In genomic region chr1:221394011-221394544, GRCh38 we compare ENCODE assay signal across 11 cellular contexts.
DNase-seq lines count a peak whose midpoint lies in the region; ATAC-seq and TF ChIP-seq lines count a peak whose summit lies in the region.
"Had no signal": no experiment of that assay in that cellular context is flagged by ENCODE, and none has a peak within 500 bp of the region (broad histone marks: within the 10 kb centered on the region; RNA-seq: fewer than 3 reads in every experiment).

No MANE protein-coding gene starts in this region.

- no peaks in the 10 kb centered on the region for H3K23me2 ChIP-seq in H9 (ENCODE audit: insufficient read length, low read depth, low read length, poor library complexity, severe bottlenecking)

- H3K79me2 ChIP-seq in H9 (ENCODE audit: insufficient read depth, low read length): no peaks in the 10 kb centered on the region

- no TSS peak for BruUV-seq in Calu3 (replicated peaks; lab: Mats Ljungman, UMichigan)

- no peak overlapping the region for H2BK20ac ChIP-seq in H9 (ENCODE audit: low read depth, low read length, poor library complexity, severe bottlenecking)

- no peak overlapping the region for H3T11ph ChIP-seq in H9 (ENCODE audit: low read length)

- H3K9ac ChIP-seq in H9 (ENCODE audit: extremely low read depth, insufficient read length, low read length): no peak overlapping the region

- H2BK5ac ChIP-seq in H9 (ENCODE audit: insufficient read length, low read length): no peak overlapping the region

- peaks cover 14% of the 10 kb centered on the region for H3K9me3 ChIP-seq in MG63
- no peaks in the 10 kb centered on the region for H3K9me3 ChIP-seq in H9 (ENCODE audit: control insufficient read depth, low read depth, low read length)

- H2BK120ac ChIP-seq in H9 (ENCODE audit: low read depth, low read length, poor library complexity, severe bottlenecking): no peak overlapping the region

- WGBS in H9 (ENCODE audit: extremely low coverage, insufficient read length, low lambda C conversion rate): no CpG with 5 or more reads among the region's 6 CpGs

- H2AK5ac ChIP-seq in H9 (ENCODE audit: insufficient read length, low read length): no peak overlapping the region

- intact Hi-C loops in Calu3 (cut with micrococcal nuclease; ENCODE audit: unreplicated experiment): no loop called here

- no peaks in the 10 kb centered on the region for H3K79me1 ChIP-seq in H9 (ENCODE audit: insufficient read depth, low read depth, low read length, poor library complexity, severe bottlenecking)

- no peak overlapping the region for H4K5ac ChIP-seq in H9 (ENCODE audit: insufficient read length, low read depth, low read length)

- no peak overlapping the region for H2AFZ ChIP-seq in H9 (ENCODE audit: low read length)

- CTCF ChIA-PET in Calu3 (lab: Charles Lee) (no interaction called here), GM10248 (lab: Yijun Ruan, JAX) (interaction anchor here (0.8 to 1.9 kb wide), 3 partner anchors 12 to 41 kb away, joined by 3 to 5 read pairs (median 5); no protein-coding TSS in a partner anchor)

- DNase-seq in Calu3 (peak; percentile 13), MG63 (peak; percentile 32), amniotic epithelial cell (ENCODE audit: low read depth) (peak; percentile 6), kidney tubule cell (ENCODE audit: low spot score) (peak; percentile 33), caudate nucleus (lab: John Stamatoyannopoulos, UW) (no peak), GM10248 (ENCODE audit: extremely low spot score) (no peak), H9 (no peak)
- no peak for DNase-seq in naive thymus-derived CD8-positive, alpha-beta T cell
- DNase-seq: activated effector memory CD4-positive, alpha-beta T cell treated with anti-CD3 and anti-CD28 coated beads, Interleukin-2, amount 50 U/mL, for 16 hours; stimulated activated CD4-positive, alpha-beta T cell treated with anti-CD3 and anti-CD28 coated beads, Interleukin-15, amount 100 ng/mL, for 24 hours; stomach had no signal

- no peak overlapping the region for H3K27ac ChIP-seq in caudate nucleus (ENCODE audit: low read depth, low read length)
- H3K27ac ChIP-seq in H9 (ENCODE audit: insufficient read length, low read depth, low read length): no peak overlapping the region
- H3K27ac ChIP-seq: stomach had no signal

- H3K14ac ChIP-seq in H9 (ENCODE audit: insufficient read depth, low read length): no peak overlapping the region

- no peak overlapping the region for H4K8ac ChIP-seq in H9 (replicated peaks; ENCODE audit: insufficient read length, low read depth, low read length)

- no peak for TF ChIP-seq CTCF in Calu3 (IDR thresholded peaks at IDR 0.05; ENCODE audit: unreplicated experiment)
- TF ChIP-seq CTCF in GM10248 (IDR thresholded peaks at IDR 0.05; ENCODE audit: control extremely low read depth, extremely low read depth, low read depth, missing control alignments): no peak
- no peak for TF ChIP-seq CTCF in H9 (conservative IDR thresholded peaks at IDR 0.05)

- H3K9me3 Mint-ChIP-seq in Calu3 (ENCODE audit: low read depth, unreplicated experiment): peaks cover 5% of the 10 kb centered on the region
- H3K9me3 Mint-ChIP-seq in naive thymus-derived CD8-positive, alpha-beta T cell: peaks cover 0 to 12% (median 5%) of the 10 kb centered on the region in 9 donors
- H3K9me3 Mint-ChIP-seq in H9: peaks cover 11 to 14% of the 10 kb centered on the region in 2 experiments

- H3K27ac Mint-ChIP-seq in Calu3 (ENCODE audit: unreplicated experiment): no peak overlapping the region
- H3K27ac Mint-ChIP-seq in naive thymus-derived CD8-positive, alpha-beta T cell: no peak overlapping the region
- peak overlapping the region in 1 of 3 experiments; percentile 40; a peak in 1 of 7 replicates for H3K27ac Mint-ChIP-seq in H9

- POLR2A ChIA-PET in naive thymus-derived CD8-positive, alpha-beta T cell (lab: Charles Lee): no interaction called here
- POLR2A ChIA-PET in GM10248 (lab: Yijun Ruan, JAX): no interaction called here

- H3K4me2 ChIP-seq in H9 (ENCODE audit: insufficient read depth, insufficient read length, low read length): no peak overlapping the region

- no peak overlapping the region for H3K4ac ChIP-seq in H9 (ENCODE audit: low read depth, low read length)

- H4K20me1 ChIP-seq in H9 (ENCODE audit: control insufficient read depth, insufficient read depth, insufficient read length): no peaks in the 10 kb centered on the region

- H3K27me3 Mint-ChIP-seq in Calu3 (ENCODE audit: unreplicated experiment) (no peaks in the 10 kb centered on the region), H9 (ENCODE audit: low read depth) (no peaks in the 10 kb centered on the region)
- peaks cover 18 to 57% (median 34%) of the 10 kb centered on the region in 5 donors for H3K27me3 Mint-ChIP-seq in naive thymus-derived CD8-positive, alpha-beta T cell

- H3K36me3 ChIP-seq in MG63: no peaks in the 10 kb centered on the region
- H3K36me3 ChIP-seq: stomach had no signal

- no peaks in the 10 kb centered on the region for H3K36me3 Mint-ChIP-seq in Calu3 (ENCODE audit: insufficient read depth, unreplicated experiment)
- H3K36me3 Mint-ChIP-seq in naive thymus-derived CD8-positive, alpha-beta T cell: no peaks in the 10 kb centered on the region
- peaks cover 1 to 6% (median 2%) of the 10 kb centered on the region in 3 experiments; a peak in 5 of 7 replicates for H3K36me3 Mint-ChIP-seq in H9 (ENCODE audit: insufficient read depth in 1 of 3, low read depth in 3 of 3)

- H2BK15ac ChIP-seq in H9 (ENCODE audit: low read depth, low read length): no peak overlapping the region

- no peaks in the 10 kb centered on the region for H3K4me1 ChIP-seq in H9 (ENCODE audit: insufficient read depth, low read length)
- H3K4me1 ChIP-seq: stomach had no signal

- H3K56ac ChIP-seq in H9 (ENCODE audit: insufficient read length, low read depth, low read length): no peak overlapping the region

- H3K27me3 ChIP-seq in MG63: no peaks in the 10 kb centered on the region
- no peaks in the 10 kb centered on the region for H3K27me3 ChIP-seq in H9 (ENCODE audit: insufficient read depth, low read length)
- H3K27me3 ChIP-seq: stomach had no signal

- ATAC-seq in naive thymus-derived CD8-positive, alpha-beta T cell: no peak

- no peak overlapping the region for H3K4me3 ChIP-seq in MG63
- H3K4me3 ChIP-seq: stomach had no signal

- no peak overlapping the region for H3K23ac ChIP-seq in H9 (ENCODE audit: insufficient read length, low read depth, low read length)

- H2BK12ac ChIP-seq in H9 (ENCODE audit: insufficient read length, low read depth, low read length): no peak overlapping the region

- H4K91ac ChIP-seq in H9 (ENCODE audit: insufficient read length, low read depth, low read length): no peak overlapping the region

- H3K4me1 Mint-ChIP-seq in Calu3 (ENCODE audit: low read depth, unreplicated experiment) (peaks cover 14% of the 10 kb centered on the region), H9 (peaks cover 7% of the 10 kb centered on the region in 2 experiments)
- H3K4me1 Mint-ChIP-seq in naive thymus-derived CD8-positive, alpha-beta T cell: peaks cover 0 to 4% (median 0%) of the 10 kb centered on the region in 4 donors

- no peak overlapping the region for H3K4me3 Mint-ChIP-seq in Calu3 (ENCODE audit: low read depth, unreplicated experiment)
- H3K4me3 Mint-ChIP-seq in naive thymus-derived CD8-positive, alpha-beta T cell: no peak overlapping the region
- H3K4me3 Mint-ChIP-seq in H9: no peak overlapping the region

- no peak overlapping the region for H3K18ac ChIP-seq in H9 (ENCODE audit: insufficient read length, low read depth, low read length)

Comparison
In these comparisons a context has a peak if more than half of its experiments do, and no peak if none do; other contexts are left out.
1. DNase-seq: peak in Calu3 (single experiment), MG63 (single experiment), amniotic epithelial cell (single experiment) and kidney tubule cell (single experiment); none in naive thymus-derived CD8-positive, alpha-beta T cell (0 of 10), caudate nucleus (0 of 61), GM10248 (single experiment) and H9 (single experiment).